Comparison of ENCODE assay signal across 1 cellular context in genomic region chr20:10671850-10672578, GRCh38.
TF ChIP-seq lines count a peak whose summit lies in the region.

No MANE protein-coding gene starts in this region.

TF ChIP-seq in HEK293, 187 proteins besides CTCF, POLR2A, EP300 and RAD21 (continued from another document):
- no peak for TF ChIP-seq ZNF362 (tag by site-specific recombination; IDR thresholded peaks at IDR 0.05)
- TF ChIP-seq ZNF707 (tag by site-specific recombination; IDR thresholded peaks at IDR 0.05): no peak
- TF ChIP-seq ZNF513 (tag by site-specific recombination; IDR thresholded peaks at IDR 0.05): no peak
- TF ChIP-seq ZNF26 (tag by site-specific recombination; IDR thresholded peaks at IDR 0.05): no peak
- TF ChIP-seq PRDM6 (tag by site-specific recombination; IDR thresholded peaks at IDR 0.05): no peak
- TF ChIP-seq HOXA7 (CRISPR knock-in tag; IDR thresholded peaks at IDR 0.05; ENCODE audit: borderline replicate concordance): no peak
- no peak for TF ChIP-seq ZNF138 (tag by site-specific recombination; IDR thresholded peaks at IDR 0.05; ENCODE audit: borderline replicate concordance)
- no peak for TF ChIP-seq ZBTB21 (tag by site-specific recombination; IDR thresholded peaks at IDR 0.05)
- no peak for TF ChIP-seq ZEB2 (tag by site-specific recombination; IDR thresholded peaks at IDR 0.05)
- no peak for TF ChIP-seq ZNF664 (tag by site-specific recombination; IDR thresholded peaks at IDR 0.05)
- no peak for TF ChIP-seq ZBTB11 (tag by site-specific recombination; conservative IDR thresholded peaks at IDR 0.05; ENCODE audit: low read depth)
- TF ChIP-seq ZNF596 (tag by site-specific recombination; IDR thresholded peaks at IDR 0.05): no peak
- TF ChIP-seq GLIS2 (tag by site-specific recombination; IDR thresholded peaks at IDR 0.05): 0 out of 2 replicates have a peak, but pooled peaks have one; percentile 51
- no peak for TF ChIP-seq ZNF626 (tag by site-specific recombination; IDR thresholded peaks at IDR 0.05)
- no peak for TF ChIP-seq ZNF449 (tag by site-specific recombination; IDR thresholded peaks at IDR 0.05)
- TF ChIP-seq EGR2 (tag by site-specific recombination; IDR thresholded peaks at IDR 0.05; ENCODE audit: low read depth): peak; percentile 71
- TF ChIP-seq ZNF837 (tag by site-specific recombination; IDR thresholded peaks at IDR 0.05): no peak
- peak; percentile 84 for TF ChIP-seq ZNF341 (tag by site-specific recombination; IDR thresholded peaks at IDR 0.05; ENCODE audit: low read depth)
- no peak for TF ChIP-seq SCRT1 (tag by site-specific recombination; IDR thresholded peaks at IDR 0.05; ENCODE audit: borderline replicate concordance)
- TF ChIP-seq ZSCAN18 (tag by site-specific recombination; IDR thresholded peaks at IDR 0.05): no peak
